In genomic region chr1:15339580-15339979, GRCh38 we compare ENCODE assay signal across 1 cellular context.
TF ChIP-seq lines count a peak whose summit lies in the region.

No MANE protein-coding gene starts in this region.

TF ChIP-seq in HepG2, 621 proteins besides CTCF, POLR2A, EP300 and RAD21 (continued from another document):
- TF ChIP-seq HMGA1 (CRISPR knock-in tag; conservative IDR thresholded peaks at IDR 0.05): no peak
- no peak for TF ChIP-seq ZFP91 (CRISPR knock-in tag; IDR thresholded peaks at IDR 0.05; ENCODE audit: borderline replicate concordance)
- TF ChIP-seq NR2F6 (IDR thresholded peaks at IDR 0.05): peak; percentile 69
- TF ChIP-seq NR2F6 (CRISPR knock-in tag; IDR thresholded peaks at IDR 0.05): no peak
- peak; percentile 4; the same call in 1 of the 2 replicates for TF ChIP-seq CEBPB (IDR thresholded peaks at IDR 0.05; ENCODE audit: borderline replicate concordance, low read depth, low read length)
- no peak for TF ChIP-seq PHF20 (CRISPR knock-in tag; IDR thresholded peaks at IDR 0.05)
- peak; percentile 46; the same call in 1 of the 2 replicates for TF ChIP-seq ZNF121 (CRISPR knock-in tag; IDR thresholded peaks at IDR 0.05)
- TF ChIP-seq HNF4A (CRISPR knock-in tag; IDR thresholded peaks at IDR 0.05): 0 out of 2 replicates have a peak, but pooled peaks have one; percentile 12
- TF ChIP-seq HMG20A (CRISPR knock-in tag; IDR thresholded peaks at IDR 0.05; ENCODE audit: borderline replicate concordance): no peak
- TF ChIP-seq FOXP1 (IDR thresholded peaks at IDR 0.05): no peak
- peak; percentile 22; the same call in 1 of the 2 replicates for TF ChIP-seq FOXP1 (CRISPR knock-in tag; IDR thresholded peaks at IDR 0.05)
- no peak for TF ChIP-seq ZNF839 (CRISPR knock-in tag; IDR thresholded peaks at IDR 0.05; ENCODE audit: borderline replicate concordance)
